14 cellular contexts compared by ENCODE assay signal in genomic region chr1:166721145-166721544, GRCh38.
"Had no signal": no experiment of that assay in that cellular context is flagged by ENCODE, and none has a peak within 500 bp of the region (broad histone marks: within the 10 kb centered on the region; RNA-seq: fewer than 3 reads in every experiment).

No MANE protein-coding gene starts in this region.

- FAIRE-seq: bronchial epithelial cell, endothelial cell of umbilical vein, kidney, urothelium cell line had no signal

- DNase-seq: activated CD4-positive, alpha-beta memory T cell treated with anti-CD3 and anti-CD28 coated beads, Interleukin-2, amount 10 ng/mL, durations not matched to agents 7 days and 5 days; activated CD4-positive, alpha-beta T cell treated with anti-CD3 and anti-CD28 coated beads for 36 hours; activated gamma-delta T cell; activated T-cell treated with anti-CD3 and anti-CD28 coated beads, Interleukin-2, amount 50 U/mL, for 48 hours; amygdala; kidney; T1000; thyroid gland; WERI-Rb-1 had no signal

- H2AFZ ChIP-seq: parathyroid adenoma had no signal

- H3K27ac ChIP-seq: parathyroid adenoma, skin epidermis, thyroid gland, WERI-Rb-1 had no signal

- H3K27me3 ChIP-seq: thyroid gland had no signal

- H3K9me3 ChIP-seq: thyroid gland had no signal

- H3K4me3 ChIP-seq: skin epidermis, thyroid gland had no signal

- H3K79me2 ChIP-seq: parathyroid adenoma had no signal

- ATAC-seq: activated CD4-positive, alpha-beta T cell treated with anti-CD3 and anti-CD28 coated beads for 36 hours had no signal

- H3K36me3 ChIP-seq: thyroid gland, WERI-Rb-1 had no signal

- H3K9ac ChIP-seq: parathyroid adenoma had no signal

- H3K4me1 ChIP-seq: parathyroid adenoma, thyroid gland had no signal
